Comparison of ENCODE assay signal across 30 cellular contexts in genomic region chr10:127275272-127275671, GRCh38.
"Had no signal": no experiment of that assay in that cellular context is flagged by ENCODE, and none has a peak within 500 bp of the region (broad histone marks: within the 10 kb centered on the region; RNA-seq: fewer than 3 reads in every experiment).

No MANE protein-coding gene starts in this region.

- H3K4me3 Mint-ChIP-seq: naive thymus-derived CD8-positive, alpha-beta T cell; natural killer cell treated with Interleukin-12 subunit alpha and Interleukin-12 subunit beta and Interleukin-15 and Interleukin-18, amount 100 ng/mL, for 72 hours; nephron progenitor cell; neural crest cell; stimulated activated memory B cell treated with anti-CD40 and anti-IgM and Interleukin-4, amounts not matched to agents 10 μg/mL and 1 μg/mL and 100 μg/mL, for 72 hours; stimulated activated naive CD8-positive, alpha-beta T cell treated with anti-CD3 and anti-CD28 coated beads, Interleukin-15, Interleukin-2, amounts not matched to agents 100 ng/mL and 50 ng/mL, for 24 hours had no signal

- H3K36me3 ChIP-seq: neutrophil, ovary, right lobe of liver, thoracic aorta, thyroid gland, vagina had no signal

- H3K9me3 Mint-ChIP-seq: natural killer cell treated with Interleukin-12 subunit alpha and Interleukin-12 subunit beta and Interleukin-15 and Interleukin-18, amount 100 ng/mL, for 72 hours; neural crest cell; stimulated activated naive CD8-positive, alpha-beta T cell treated with anti-CD3 and anti-CD28 coated beads, Interleukin-15, Interleukin-2, amounts not matched to agents 100 ng/mL and 50 ng/mL, for 24 hours had no signal

- H3K4me1 ChIP-seq: psoas muscle, right lobe of liver, sigmoid colon, vagina had no signal

- H3K4me3 ChIP-seq: ovary, psoas muscle, right lobe of liver, sigmoid colon, stomach, thoracic aorta, thyroid gland, tibial nerve, upper lobe of left lung, vagina had no signal

- H3K27me3 Mint-ChIP-seq: progenitor cell of endocrine pancreas; stimulated activated memory B cell treated with anti-CD40 and anti-IgM and Interleukin-4, amounts not matched to agents 10 μg/mL and 1 μg/mL and 100 μg/mL, for 72 hours had no signal

- H3K27ac Mint-ChIP-seq: natural killer cell treated with Interleukin-12 subunit alpha and Interleukin-12 subunit beta and Interleukin-15 and Interleukin-18, amount 100 ng/mL, for 72 hours; nephron progenitor cell; progenitor cell of endocrine pancreas; stimulated activated memory B cell treated with anti-CD40 and anti-IgM and Interleukin-4, amounts not matched to agents 10 μg/mL and 1 μg/mL and 100 μg/mL, for 72 hours; stimulated activated naive CD8-positive, alpha-beta T cell treated with anti-CD3 and anti-CD28 coated beads, Interleukin-15, Interleukin-2, amounts not matched to agents 100 ng/mL and 50 ng/mL, for 24 hours had no signal

- ATAC-seq: naive thymus-derived CD8-positive, alpha-beta T cell; psoas muscle; right cardiac atrium; right lobe of liver; stimulated activated memory B cell treated with anti-CD40 and anti-IgM and Interleukin-4, amounts not matched to agents 10 μg/mL and 1 μg/mL and 100 μg/mL, for 72 hours had no signal

- H3K36me3 Mint-ChIP-seq: naive thymus-derived CD8-positive, alpha-beta T cell; natural killer cell treated with Interleukin-12 subunit alpha and Interleukin-12 subunit beta and Interleukin-15 and Interleukin-18, amount 100 ng/mL, for 72 hours; stimulated activated memory B cell treated with anti-CD40 and anti-IgM and Interleukin-4, amounts not matched to agents 10 μg/mL and 1 μg/mL and 100 μg/mL, for 72 hours had no signal

- H3K27ac ChIP-seq: neutrophil, ovary, parathyroid adenoma, psoas muscle, right lobe of liver, sigmoid colon, stomach, thoracic aorta, thyroid gland, tibial nerve, upper lobe of left lung, vagina had no signal

- DNase-seq: naive thymus-derived CD8-positive, alpha-beta T cell; nephron progenitor cell; nucleus accumbens; ovary; posterior cingulate gyrus; psoas muscle; right cardiac atrium; right lobe of liver; sigmoid colon; small intestine; stimulated activated CD4-positive, alpha-beta T cell treated with anti-CD3 and anti-CD28 coated beads, Interleukin-12 subunit alpha, Interleukin-12 subunit beta, amount 100 ng/mL, for 4 hours; stimulated activated CD4-positive, alpha-beta T cell treated with anti-CD3 and anti-CD28 coated beads, Interleukin-1b, Interleukin-23, amount 100 ng/mL, for 48 hours; stimulated activated CD4-positive, alpha-beta T cell treated with anti-CD3 and anti-CD28 coated beads, Interleukin-4, amount 100 ng/mL, for 1 hour; stimulated activated CD4-positive, alpha-beta T cell treated with anti-CD3 and anti-CD28 coated beads, Interleukin-4, amount 100 ng/mL, for 4 hours; stimulated activated CD8-positive, alpha-beta memory T cell treated with anti-CD3 and anti-CD28 coated beads, Interleukin-4, amount 100 ng/mL, for 48 hours; stimulated activated naive CD4-positive, alpha-beta T cell; stomach; trophoblast cell; upper lobe of left lung had no signal

- H3K4me1 Mint-ChIP-seq: naive thymus-derived CD8-positive, alpha-beta T cell; neural crest cell; stimulated activated memory B cell treated with anti-CD40 and anti-IgM and Interleukin-4, amounts not matched to agents 10 μg/mL and 1 μg/mL and 100 μg/mL, for 72 hours had no signal

- H3K9me3 ChIP-seq: neutrophil, ovary, psoas muscle, right lobe of liver, sigmoid colon, stomach, thoracic aorta, thyroid gland, tibial nerve, upper lobe of left lung, vagina had no signal

- H3K27me3 ChIP-seq: neutrophil, ovary, right lobe of liver, sigmoid colon, stomach, thyroid gland, tibial nerve, upper lobe of left lung, vagina had no signal
